ENCODE assay signal across 23 cellular contexts in genomic region chr4:125060376-125060775, GRCh38.
DNase-seq lines count a peak whose midpoint lies in the region; ATAC-seq and TF ChIP-seq lines count a peak whose summit lies in the region.
"Had no signal": no experiment of that assay in that cellular context is flagged by ENCODE, and none has a peak within 500 bp of the region (broad histone marks: within the 10 kb centered on the region; RNA-seq: fewer than 3 reads in every experiment).

No MANE protein-coding gene starts in this region.

- H3K4me1 ChIP-seq in GM23338 (ENCODE audit: insufficient read depth) (no peaks in the 10 kb centered on the region), adrenal gland (replicated peaks in 1 of 2) (no peaks in the 10 kb centered on the region)
- H3K4me1 ChIP-seq: A549; BE2C; BLaER1 treated with 17β-estradiol and CSF1 and Interleukin-3, amounts not matched to agents 10 nM and 100 nM had no signal

- ATAC-seq in GM23338 (no peak), HG02642 (IDR thresholded peaks at IDR 0.05; ENCODE audit: poor library complexity, unreplicated experiment) (no peak)
- ATAC-seq: A549, GM12878 had no signal

- in situ Hi-C loops in astrocyte of the spinal cord (cut with HindIII; ENCODE audit: low sequenced_read_pairs), result no loop called here

- no peak overlapping the region for H2AFZ ChIP-seq in GM23338

- peaks cover 4% of the 10 kb centered on the region for H3K4me1 Mint-ChIP-seq in GM23338
- H3K4me1 Mint-ChIP-seq in nephron progenitor cell, result peaks cover 17% of the 10 kb centered on the region
- H3K4me1 Mint-ChIP-seq: CD14-positive monocyte; CD8-positive, alpha-beta memory T cell had no signal

- TF ChIP-seq CTCF in GM23338 (conservative IDR thresholded peaks at IDR 0.05; ENCODE audit: low read depth in 2 of 2), result no peak
- TF ChIP-seq CTCF in astrocyte of the spinal cord (IDR thresholded peaks at IDR 0.05; ENCODE audit: low read depth, low read length), result no peak
- no peak for TF ChIP-seq CTCF in nephron progenitor cell (IDR thresholded peaks at IDR 0.05)
- no peak for TF ChIP-seq CTCF in adrenal gland (IDR thresholded peaks at IDR 0.05)

- no peak for DNase-seq in GM23338 (ENCODE audit: low spot score)
- peak; percentile 60 for DNase-seq in astrocyte of the spinal cord (ENCODE audit: low read depth, low spot score)
- no peak for DNase-seq in nephron progenitor cell
- DNase-seq in midbrain (lab: John Stamatoyannopoulos, UW), result no peak
- DNase-seq in NCI-H1436 (lab: John Stamatoyannopoulos, UW), result no peak
- no peak for DNase-seq in adrenal gland
- DNase-seq: 8988T; ACHN; AML-193; BE2C; CD4-positive, alpha-beta T cell; CD8-positive, alpha-beta memory T cell; DMS 273 treated with DMSO at 0.1 percent for 48 hours; DMS79; EL; GDM1; GOT3; HCEC 1CT had no signal

- H3K27me3 Mint-ChIP-seq in GM23338 (ENCODE audit: insufficient read depth, low read depth, poor library complexity), result no peaks in the 10 kb centered on the region
- H3K27me3 Mint-ChIP-seq in nephron progenitor cell (ENCODE audit: low read depth, poor library complexity), result no peaks in the 10 kb centered on the region
- H3K27me3 Mint-ChIP-seq: CD4-positive, alpha-beta T cell; CD8-positive, alpha-beta memory T cell had no signal

- H3K36me3 ChIP-seq in GM23338 (ENCODE audit: insufficient read depth) (no peaks in the 10 kb centered on the region), adrenal gland (replicated peaks in 1 of 2) (no peaks in the 10 kb centered on the region)
- H3K36me3 ChIP-seq: BE2C; BLaER1 treated with 17β-estradiol and CSF1 and Interleukin-3, amounts not matched to agents 10 nM and 100 nM had no signal

- H3K79me2 ChIP-seq in GM23338 (replicated peaks; ENCODE audit: insufficient read depth), result no peaks in the 10 kb centered on the region

- H3F3A ChIP-seq in GM23338 (replicated peaks; ENCODE audit: low read depth), result no peaks in the 10 kb centered on the region

- H3K27ac ChIP-seq in GM23338 (ENCODE audit: low read depth), result no peak overlapping the region
- no peak overlapping the region for H3K27ac ChIP-seq in adrenal gland
- H3K27ac ChIP-seq: A549; BLaER1 treated with 17β-estradiol and CSF1 and Interleukin-3, amounts not matched to agents 10 nM and 100 nM had no signal

- H3K4me3 ChIP-seq in GM23338 (no peak overlapping the region), astrocyte of the spinal cord (ENCODE audit: low read depth, low read length) (no peak overlapping the region), adrenal gland (no peak overlapping the region)
- H3K4me3 ChIP-seq: A549; BLaER1 treated with 17β-estradiol and CSF1 and Interleukin-3, amounts not matched to agents 10 nM and 100 nM; GM12878 had no signal

- no peak overlapping the region for H3K4me2 ChIP-seq in GM23338
- H3K4me2 ChIP-seq: A549; BLaER1 treated with 17β-estradiol and CSF1 and Interleukin-3, amounts not matched to agents 10 nM and 100 nM had no signal

- H3K9me3 ChIP-seq in adrenal gland (replicated peaks in 1 of 3), result no peaks in the 10 kb centered on the region
- H3K9me3 ChIP-seq: A549; BE2C; BLaER1 treated with 17β-estradiol and CSF1 and Interleukin-3, amounts not matched to agents 10 nM and 100 nM had no signal

- H3K9me3 Mint-ChIP-seq in GM23338, result no peaks in the 10 kb centered on the region; the same call in 2 of the 3 replicates
- H3K9me3 Mint-ChIP-seq in nephron progenitor cell, result no peaks in the 10 kb centered on the region
- H3K9me3 Mint-ChIP-seq: CD4-positive, alpha-beta T cell had no signal

- no peak overlapping the region for H3K4me3 Mint-ChIP-seq in GM23338
- no peak overlapping the region for H3K4me3 Mint-ChIP-seq in nephron progenitor cell
- H3K4me3 Mint-ChIP-seq: CD14-positive monocyte; CD4-positive, alpha-beta T cell; CD8-positive, alpha-beta memory T cell had no signal

- WGBS in adrenal gland, 4 donors, result 61 to 67% (median 62%) methylated on average over 2 of the region's 2 CpGs

- TF ChIP-seq POLR2A in adrenal gland (IDR thresholded peaks at IDR 0.05), result no peak

- H3K27me3 ChIP-seq in GM23338 (ENCODE audit: insufficient read depth) (no peaks in the 10 kb centered on the region), adrenal gland (no peaks in the 10 kb centered on the region)
- H3K27me3 ChIP-seq: BE2C; BLaER1 treated with 17β-estradiol and CSF1 and Interleukin-3, amounts not matched to agents 10 nM and 100 nM had no signal

- no peaks in the 10 kb centered on the region for H3K9me2 ChIP-seq in GM23338 (ENCODE audit: insufficient read depth)

- H3K27ac Mint-ChIP-seq in GM23338 (peak overlapping the region; percentile 80; the same call in 1 of the 2 replicates), nephron progenitor cell (peak overlapping the region; percentile 73)
- H3K27ac Mint-ChIP-seq: CD14-positive monocyte; CD4-positive, alpha-beta T cell; CD8-positive, alpha-beta memory T cell had no signal

- H3K36me3 Mint-ChIP-seq in GM23338 (ENCODE audit: low read depth), result no peaks in the 10 kb centered on the region
- H3K36me3 Mint-ChIP-seq in nephron progenitor cell (ENCODE audit: low read depth), result no peaks in the 10 kb centered on the region
- H3K36me3 Mint-ChIP-seq: CD14-positive monocyte; CD8-positive, alpha-beta memory T cell had no signal

- intact Hi-C loops in adrenal gland (cut with DNase I), result no loop called here

- no peaks in the 10 kb centered on the region for H4K20me1 ChIP-seq in GM23338 (replicated peaks; ENCODE audit: insufficient read depth)
- H4K20me1 ChIP-seq: BLaER1 treated with 17β-estradiol and CSF1 and Interleukin-3, amounts not matched to agents 10 nM and 100 nM had no signal

TF ChIP-seq in GM23338, 12 proteins besides CTCF, POLR2A, EP300 and RAD21 (continues in another document):
- TF ChIP-seq STAT1 (IDR thresholded peaks at IDR 0.05; ENCODE audit: unreplicated experiment) (no peak), JUNB (IDR thresholded peaks at IDR 0.05; ENCODE audit: unreplicated experiment) (no peak), ZNF114 (CRISPR knock-in tag; IDR thresholded peaks at IDR 0.05) (no peak), NANOG (IDR thresholded peaks at IDR 0.05; ENCODE audit: borderline replicate concordance) (no peak)
- TF ChIP-seq, protein P1, sequence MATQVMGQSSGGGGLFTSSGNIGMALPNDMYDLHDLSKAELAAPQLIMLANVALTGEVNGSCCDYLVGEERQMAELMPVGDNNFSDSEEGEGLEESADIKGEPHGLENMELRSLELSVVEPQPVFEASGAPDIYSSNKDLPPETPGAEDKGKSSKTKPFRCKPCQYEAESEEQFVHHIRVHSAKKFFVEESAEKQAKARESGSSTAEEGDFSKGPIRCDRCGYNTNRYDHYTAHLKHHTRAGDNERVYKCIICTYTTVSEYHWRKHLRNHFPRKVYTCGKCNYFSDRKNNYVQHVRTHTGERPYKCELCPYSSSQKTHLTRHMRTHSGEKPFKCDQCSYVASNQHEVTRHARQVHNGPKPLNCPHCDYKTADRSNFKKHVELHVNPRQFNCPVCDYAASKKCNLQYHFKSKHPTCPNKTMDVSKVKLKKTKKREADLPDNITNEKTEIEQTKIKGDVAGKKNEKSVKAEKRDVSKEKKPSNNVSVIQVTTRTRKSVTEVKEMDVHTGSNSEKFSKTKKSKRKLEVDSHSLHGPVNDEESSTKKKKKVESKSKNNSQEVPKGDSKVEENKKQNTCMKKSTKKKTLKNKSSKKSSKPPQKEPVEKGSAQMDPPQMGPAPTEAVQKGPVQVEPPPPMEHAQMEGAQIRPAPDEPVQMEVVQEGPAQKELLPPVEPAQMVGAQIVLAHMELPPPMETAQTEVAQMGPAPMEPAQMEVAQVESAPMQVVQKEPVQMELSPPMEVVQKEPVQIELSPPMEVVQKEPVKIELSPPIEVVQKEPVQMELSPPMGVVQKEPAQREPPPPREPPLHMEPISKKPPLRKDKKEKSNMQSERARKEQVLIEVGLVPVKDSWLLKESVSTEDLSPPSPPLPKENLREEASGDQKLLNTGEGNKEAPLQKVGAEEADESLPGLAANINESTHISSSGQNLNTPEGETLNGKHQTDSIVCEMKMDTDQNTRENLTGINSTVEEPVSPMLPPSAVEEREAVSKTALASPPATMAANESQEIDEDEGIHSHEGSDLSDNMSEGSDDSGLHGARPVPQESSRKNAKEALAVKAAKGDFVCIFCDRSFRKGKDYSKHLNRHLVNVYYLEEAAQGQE (IDR thresholded peaks at IDR 0.05; ENCODE audit: unreplicated experiment), result no peak
